12 cellular contexts compared by ENCODE assay signal in the genomic region with DNA sequence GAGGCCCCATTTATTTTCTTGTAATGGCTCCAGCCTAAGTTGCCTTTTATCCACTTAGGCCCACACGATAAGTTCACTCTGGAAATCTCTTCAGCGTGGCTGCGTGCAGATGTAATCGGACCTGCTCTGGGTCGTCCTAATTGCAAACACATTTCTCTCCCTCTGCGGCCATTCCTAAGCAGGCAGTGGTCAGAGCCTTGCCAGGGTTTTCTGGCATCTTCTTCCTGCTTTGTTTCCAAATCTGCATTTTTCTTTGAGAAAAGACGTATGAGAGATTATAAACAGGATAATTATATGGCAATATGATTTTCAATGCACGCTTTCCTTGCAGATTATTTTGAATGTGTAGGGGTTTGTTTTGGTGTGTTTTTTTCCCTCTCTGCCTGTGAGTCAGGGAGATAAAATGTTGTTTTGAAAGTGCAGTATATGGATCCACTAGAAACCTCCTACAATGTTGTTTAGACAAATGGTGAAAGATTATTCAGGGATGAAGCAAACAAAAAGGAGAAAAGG.
DNase-seq lines count a peak whose midpoint lies in the region; ATAC-seq and TF ChIP-seq lines count a peak whose summit lies in the region.
"Had no signal": no experiment of that assay in that cellular context is flagged by ENCODE, and none has a peak within 500 bp of the region (broad histone marks: within the 10 kb centered on the region; RNA-seq: fewer than 3 reads in every experiment).

No MANE protein-coding gene starts in this region.

- DNase-seq in IMR-90, result peak; percentile 95
- peak; percentile 99 for DNase-seq in dedifferentiated amniotic fluid mesenchymal stem cell (ENCODE audit: extremely low spot score)
- DNase-seq in testis, result peak; percentile 28
- DNase-seq in DMS114 treated with DMSO at 0.1 percent for 48 hours (lab: John Stamatoyannopoulos, UW; ENCODE audit: unreplicated experiment), result no peak
- DNase-seq in erythroblast (lab: John Stamatoyannopoulos, UW), result no peak
- DNase-seq in T-helper 9 cell, result no peak
- no peak for DNase-seq in anterior cingulate cortex (lab: John Stamatoyannopoulos, UW)
- DNase-seq: naive B cell had no signal

- H3K4me2 ChIP-seq in IMR-90 (ENCODE audit: low read depth, low read length), result peak overlapping the region; percentile 69

- no peaks in the 10 kb centered on the region for H3K27me3 ChIP-seq in IMR-90 (ENCODE audit: control insufficient read depth, insufficient read depth, low read length)
- H3K27me3 ChIP-seq in testis, result no peaks in the 10 kb centered on the region
- H3K27me3 ChIP-seq: foreskin keratinocyte had no signal

- no peak for TF ChIP-seq RAD21 in IMR-90 (IDR thresholded peaks at IDR 0.05; ENCODE audit: low read length)

- no CpG with 5 or more reads among the region's 8 CpGs for WGBS in IMR-90 (ENCODE audit: extremely low coverage in 2 of 2, insufficient read length in 1 of 2), 2 experiments
- 90 to 91% methylated on average over 7 to 8 of the region's 8 CpGs for WGBS in mesodermal cell (ENCODE audit: insufficient coverage in 2 of 2), 2 experiments
- WGBS in testis, 2 donors, result 45 to 61% methylated on average over 8 of the region's 8 CpGs

- peak overlapping the region; percentile 97 for H3K18ac ChIP-seq in IMR-90 (ENCODE audit: low read depth, low read length)

- peak overlapping the region; percentile 87 for H2BK20ac ChIP-seq in IMR-90 (ENCODE audit: low read depth, low read length)

- H3K4me3 ChIP-seq in IMR-90 (ENCODE audit: insufficient read depth, low read depth, low read length) (no peak overlapping the region), mesodermal cell (ENCODE audit: extremely low read depth, insufficient read depth, low read length, poor library complexity, severe bottlenecking) (no peak overlapping the region), testis (no peak overlapping the region)
- H3K4me3 ChIP-seq: K562 had no signal

- peak overlapping the region; percentile 93 for H3K14ac ChIP-seq in IMR-90 (replicated peaks; ENCODE audit: low read depth, low read length)

- peak overlapping the region; percentile 89 for H4K5ac ChIP-seq in IMR-90 (ENCODE audit: low read depth, low read length)

- BruUV-seq in IMR-90 (replicated peaks; lab: Mats Ljungman, UMichigan), result no TSS peak

- no peak overlapping the region for H2AK9ac ChIP-seq in IMR-90 (replicated peaks; ENCODE audit: low read depth, low read length, poor library complexity)

- no peaks in the 10 kb centered on the region for H3K79me1 ChIP-seq in IMR-90 (ENCODE audit: low read depth in 1 of 2, low read length in 2 of 2)

- H4K8ac ChIP-seq in IMR-90 (ENCODE audit: low read depth in 2 of 2, low read length in 2 of 2), result peak overlapping the region; percentile 73 to 88; a peak in 3 of 4 replicates

- H2BK15ac ChIP-seq in IMR-90 (ENCODE audit: low read depth, low read length), result peak overlapping the region; percentile 63; the same call in 2 of the 3 replicates

- peak overlapping the region; percentile 94 for H2BK120ac ChIP-seq in IMR-90 (ENCODE audit: low read depth, low read length)

- H3K23ac ChIP-seq in IMR-90 (ENCODE audit: low read depth, low read length), result peak overlapping the region; percentile 89

- CTCF ChIA-PET in IMR-90 (lab: Yijun Ruan, JAX), result no interaction called here

- H3K4ac ChIP-seq in IMR-90 (ENCODE audit: low read depth, low read length), result peak overlapping the region; percentile 91

- H3K56ac ChIP-seq in IMR-90 (ENCODE audit: extremely low read depth, insufficient read depth, low read length), result peak overlapping the region; percentile 62; the same call in 1 of the 2 replicates

- H2AK5ac ChIP-seq in IMR-90 (ENCODE audit: low read depth, low read length), result peak overlapping the region; percentile 85; the same call in 1 of the 2 replicates

- peaks cover 5% of the 10 kb centered on the region for H3K9me1 ChIP-seq in IMR-90 (ENCODE audit: insufficient read depth, low read length)

- TF ChIP-seq POLR2A in IMR-90 (IDR thresholded peaks at IDR 0.05; ENCODE audit: low read depth, low read length) (no peak), testis (IDR thresholded peaks at IDR 0.05) (no peak), erythroblast (IDR thresholded peaks at IDR 0.05; ENCODE audit: low read length) (no peak)

- H2BK5ac ChIP-seq in IMR-90 (ENCODE audit: low read depth, low read length, poor library complexity, severe bottlenecking), result peak overlapping the region; percentile 93

- no peaks in the 10 kb centered on the region for H4K20me1 ChIP-seq in IMR-90 (ENCODE audit: insufficient read depth, low read length)

- dilution Hi-C loops in IMR-90 (cut with HindIII; ENCODE audit: low sequenced_read_pairs, unreplicated experiment), result no loop called here

- H3K4me1 ChIP-seq in IMR-90 (ENCODE audit: control insufficient read depth, insufficient read depth, low read length), result peaks cover 16% of the 10 kb centered on the region
- H3K4me1 ChIP-seq in mesodermal cell (ENCODE audit: control insufficient read depth, insufficient read depth, low read length, poor library complexity, severe bottlenecking), result peaks cover 27% of the 10 kb centered on the region
- peaks cover 9% of the 10 kb centered on the region for H3K4me1 ChIP-seq in testis
- H3K4me1 ChIP-seq: foreskin keratinocyte had no signal

- TF ChIP-seq CTCF in IMR-90 (conservative IDR thresholded peaks at IDR 0.05; ENCODE audit: low read depth, low read length), result no peak
- no peak for TF ChIP-seq CTCF in testis (IDR thresholded peaks at IDR 0.05)

- POLR2A ChIA-PET in IMR-90 (lab: Charles Lee; ENCODE audit: unreplicated experiment), result interaction anchor here (0.9 kb wide), 1 partner anchor 49 kb away, joined by 3 read pairs; no protein-coding TSS in a partner anchor

- H3K9me3 ChIP-seq in IMR-90 (ENCODE audit: control insufficient read depth, insufficient read depth, low read length) (no peaks in the 10 kb centered on the region), mesodermal cell (ENCODE audit: control insufficient read depth, low read length) (no peaks in the 10 kb centered on the region), testis (no peaks in the 10 kb centered on the region)

- in situ Hi-C loops in IMR-90 (cut with MboI; ENCODE audit: low sequenced_read_pairs), result no loop called here

- no peaks in the 10 kb centered on the region for H3K36me3 ChIP-seq in IMR-90 (ENCODE audit: control insufficient read depth, insufficient read depth, low read length)
- no peaks in the 10 kb centered on the region for H3K36me3 ChIP-seq in mesodermal cell (ENCODE audit: control insufficient read depth, insufficient read depth, low read length)
- no peaks in the 10 kb centered on the region for H3K36me3 ChIP-seq in testis (ENCODE audit: low read depth, missing control alignments)

- peak; percentile 87 for ATAC-seq in IMR-90 (ENCODE audit: low read depth)
- ATAC-seq: foreskin keratinocyte, K562 had no signal

- peak overlapping the region; percentile 80 for H2AFZ ChIP-seq in IMR-90 (replicated peaks; ENCODE audit: low read length, poor library complexity)

- H4K91ac ChIP-seq in IMR-90 (ENCODE audit: insufficient read depth, low read depth, low read length), result peak overlapping the region; percentile 89

- intact Hi-C loops in IMR-90 (cut with micrococcal nuclease) (loop anchor here (2.0 to 5.0 kb wide), 2 partner anchors 428 to 514 kb away; partner anchors contain the start of gene RBMS1), testis (cut with DNase I; ENCODE audit: low total_unique reads) (no loop called here)

- H3K27ac ChIP-seq in IMR-90 (ENCODE audit: insufficient read depth, low read length) (peak overlapping the region; percentile 97), mesodermal cell (ENCODE audit: low read depth, low read length, severe bottlenecking) (peak overlapping the region; percentile 68), testis (peak overlapping the region; percentile 15 to 62)
- H3K27ac ChIP-seq: foreskin keratinocyte, VCaP had no signal

- peak overlapping the region; percentile 66 for H3K9ac ChIP-seq in IMR-90 (ENCODE audit: low read depth, low read length)

TF ChIP-seq in IMR-90, 13 proteins besides CTCF, POLR2A, EP300 and RAD21:
- TF ChIP-seq MXI1 (IDR thresholded peaks at IDR 0.05; ENCODE audit: borderline replicate concordance, low read depth, low read length), result peak; percentile 36; the same call in 1 of the 2 replicates
- no peak for TF ChIP-seq NFE2L2 (IDR thresholded peaks at IDR 0.05; ENCODE audit: low read depth, low read length)
- no peak for TF ChIP-seq BHLHE40 (IDR thresholded peaks at IDR 0.05; ENCODE audit: low read depth, low read length)
- TF ChIP-seq MAFK (IDR thresholded peaks at IDR 0.05; ENCODE audit: low read depth, low read length), result no peak
- peak; percentile 54; the same call in 1 of the 2 replicates for TF ChIP-seq CHD1 (IDR thresholded peaks at IDR 0.05; ENCODE audit: low read depth, low read length)
- no peak for TF ChIP-seq RFX5 (IDR thresholded peaks at IDR 0.05; ENCODE audit: low read depth, low read length)
- peak; percentile 59; the same call in 1 of the 2 replicates for TF ChIP-seq FOS (IDR thresholded peaks at IDR 0.05; ENCODE audit: low read depth, low read length)
- TF ChIP-seq, protein P1, sequence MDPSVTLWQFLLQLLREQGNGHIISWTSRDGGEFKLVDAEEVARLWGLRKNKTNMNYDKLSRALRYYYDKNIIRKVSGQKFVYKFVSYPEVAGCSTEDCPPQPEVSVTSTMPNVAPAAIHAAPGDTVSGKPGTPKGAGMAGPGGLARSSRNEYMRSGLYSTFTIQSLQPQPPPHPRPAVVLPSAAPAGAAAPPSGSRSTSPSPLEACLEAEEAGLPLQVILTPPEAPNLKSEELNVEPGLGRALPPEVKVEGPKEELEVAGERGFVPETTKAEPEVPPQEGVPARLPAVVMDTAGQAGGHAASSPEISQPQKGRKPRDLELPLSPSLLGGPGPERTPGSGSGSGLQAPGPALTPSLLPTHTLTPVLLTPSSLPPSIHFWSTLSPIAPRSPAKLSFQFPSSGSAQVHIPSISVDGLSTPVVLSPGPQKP (IDR thresholded peaks at IDR 0.05; ENCODE audit: borderline replicate concordance, low read depth, low read length), result no peak
- no peak for TF ChIP-seq MAZ (IDR thresholded peaks at IDR 0.05; ENCODE audit: borderline replicate concordance, low read depth, low read length)
- no peak for TF ChIP-seq SMC3 (IDR thresholded peaks at IDR 0.05; ENCODE audit: low read depth, low read length)
- TF ChIP-seq USF2 (IDR thresholded peaks at IDR 0.05; ENCODE audit: low read depth, low read length), result no peak
- peak; percentile 71 for TF ChIP-seq CEBPB (IDR thresholded peaks at IDR 0.05; ENCODE audit: low read depth, low read length)

Comparison
In these comparisons a context has a peak if more than half of its experiments do, and no peak if none do; other contexts are left out.
1. DNase-seq: peak in IMR-90 (single experiment), dedifferentiated amniotic fluid mesenchymal stem cell (single experiment) and testis (single experiment); none in DMS114 treated with DMSO at 0.1 percent for 48 hours (single experiment), erythroblast (0 of 2), T-helper 9 cell (single experiment) and anterior cingulate cortex (0 of 58).
2. H3K27ac ChIP-seq: peak in every context shown above with its lines; median percentile 97 in IMR-90; 68 in mesodermal cell; 38 in testis.